9 cellular contexts compared by ENCODE assay signal in genomic region chr4:163755013-163755412, GRCh38.
DNase-seq lines count a peak whose midpoint lies in the region; ATAC-seq and TF ChIP-seq lines count a peak whose summit lies in the region.
"Had no signal": no experiment of that assay in that cellular context is flagged by ENCODE, and none has a peak within 500 bp of the region (broad histone marks: within the 10 kb centered on the region; RNA-seq: fewer than 3 reads in every experiment).

No MANE protein-coding gene starts in this region.

- CTCF ChIA-PET in SK-N-SH (lab: Yijun Ruan, JAX) = interaction anchor here (0.9 to 2.6 kb wide), 3 partner anchors 11 to 205 kb away, joined by 3 to 9 read pairs (median 8); no protein-coding TSS in a partner anchor
- CTCF ChIA-PET in naive thymus-derived CD4-positive, alpha-beta T cell (lab: Charles Lee) = interaction anchor here (0.6 to 4.3 kb wide), 5 partner anchors 197 to 258 kb away, joined by 4 to 35 read pairs (median 5); no protein-coding TSS in a partner anchor

- 2% methylated on average over 3 of the region's 3 CpGs for WGBS in SK-N-SH (ENCODE audit: low lambda C conversion rate)
- WGBS in heart left ventricle, 4 donors = 32 to 39% (median 35%) methylated on average over 3 of the region's 3 CpGs

- H3K79me2 ChIP-seq in SK-N-SH (ENCODE audit: insufficient read depth) = no peaks in the 10 kb centered on the region

- TF ChIP-seq CTCF in SK-N-SH (IDR thresholded peaks at IDR 0.05) (peak; percentile 67), heart left ventricle (IDR thresholded peaks at IDR 0.05) (peak in 2 of 12 donors; percentile 20 to 24)

- H3K9me2 ChIP-seq in SK-N-SH = no peaks in the 10 kb centered on the region

- H3K36me3 Mint-ChIP-seq in naive thymus-derived CD4-positive, alpha-beta T cell = no peaks in the 10 kb centered on the region
- H3K36me3 Mint-ChIP-seq: activated naive CD8-positive, alpha-beta T cell treated with anti-CD3 and anti-CD28 coated beads, Interleukin-2, amount 10 ng/mL, durations not matched to agents 7 days and 5 days had no signal

- H2AFZ ChIP-seq in SK-N-SH (ENCODE audit: low read depth) = peak overlapping the region; percentile 78

- intact Hi-C loops in naive thymus-derived CD4-positive, alpha-beta T cell (cut with micrococcal nuclease) = loop anchor here (1.0 to 5.0 kb wide), 9 partner anchors 74 to 1258 kb away; no protein-coding TSS in a partner anchor
- intact Hi-C loops in heart left ventricle (cut with DNase I) = no loop called here

- TF ChIP-seq POLR2A in heart left ventricle (IDR thresholded peaks at IDR 0.05) = no peak

- H3K4me3 Mint-ChIP-seq in naive thymus-derived CD4-positive, alpha-beta T cell = peak overlapping the region in 7 of 10 donors; percentile 6 to 67 (median 38)
- H3K4me3 Mint-ChIP-seq: activated naive CD8-positive, alpha-beta T cell treated with anti-CD3 and anti-CD28 coated beads, Interleukin-2, amount 10 ng/mL, durations not matched to agents 7 days and 5 days had no signal

- no peaks in the 10 kb centered on the region for H3F3A ChIP-seq in SK-N-SH (replicated peaks; ENCODE audit: insufficient read depth)

- ATAC-seq in GM19043 (IDR thresholded peaks at IDR 0.05; ENCODE audit: low read depth, unreplicated experiment) (peak; percentile 64), HG03159 (IDR thresholded peaks at IDR 0.05; ENCODE audit: unreplicated experiment) (peak; percentile 64), heart left ventricle (no peak), HG02970 (IDR thresholded peaks at IDR 0.05; ENCODE audit: low FRiP score, unreplicated experiment) (no peak)
- ATAC-seq in naive thymus-derived CD4-positive, alpha-beta T cell = peak; percentile 54

- 0 out of 2 replicates have a peak, but pooled peaks have one; percentile 42 for TF ChIP-seq RAD21 in SK-N-SH (IDR thresholded peaks at IDR 0.05; ENCODE audit: low read length)

- no peaks in the 10 kb centered on the region for H3K9me3 Mint-ChIP-seq in naive thymus-derived CD4-positive, alpha-beta T cell
- H3K9me3 Mint-ChIP-seq: activated naive CD8-positive, alpha-beta T cell treated with anti-CD3 and anti-CD28 coated beads, Interleukin-2, amount 10 ng/mL, durations not matched to agents 7 days and 5 days had no signal

- no peak overlapping the region for H3K27ac ChIP-seq in SK-N-SH (ENCODE audit: low read depth in 2 of 2, low read length in 1 of 2)
- no peak overlapping the region for H3K27ac ChIP-seq in naive thymus-derived CD4-positive, alpha-beta T cell (ENCODE audit: low read depth, low read length)
- no peak overlapping the region for H3K27ac ChIP-seq in heart left ventricle

- peaks cover 0 to 9% (median 8%) of the 10 kb centered on the region in 7 donors for H3K4me1 Mint-ChIP-seq in naive thymus-derived CD4-positive, alpha-beta T cell
- H3K4me1 Mint-ChIP-seq: activated naive CD8-positive, alpha-beta T cell treated with anti-CD3 and anti-CD28 coated beads, Interleukin-2, amount 10 ng/mL, durations not matched to agents 7 days and 5 days had no signal

- H3K36me3 ChIP-seq in SK-N-SH (replicated peaks in 1 of 2; ENCODE audit: control insufficient read depth in 1 of 2, insufficient read depth in 2 of 2, low read length in 1 of 2) = no peaks in the 10 kb centered on the region
- no peaks in the 10 kb centered on the region for H3K36me3 ChIP-seq in naive thymus-derived CD4-positive, alpha-beta T cell (ENCODE audit: control insufficient read depth in 2 of 3, insufficient read depth in 3 of 3, low read length in 3 of 3)
- H3K36me3 ChIP-seq in heart left ventricle = no peaks in the 10 kb centered on the region

- POLR2A ChIA-PET in SK-N-SH (lab: Yijun Ruan, JAX) = no interaction called here
- POLR2A ChIA-PET in naive thymus-derived CD4-positive, alpha-beta T cell (lab: Charles Lee) = no interaction called here

- TF ChIP-seq EP300 in SK-N-SH (IDR thresholded peaks at IDR 0.05; ENCODE audit: borderline replicate concordance in 1 of 2, low read depth in 1 of 2, low read length in 1 of 2) = no peak

- H3K9me3 ChIP-seq in SK-N-SH (no peaks in the 10 kb centered on the region), heart left ventricle (no peaks in the 10 kb centered on the region)
- H3K9me3 ChIP-seq in naive thymus-derived CD4-positive, alpha-beta T cell (ENCODE audit: control insufficient read depth in 2 of 3, low read length in 3 of 3) = no peaks in the 10 kb centered on the region

- no peak overlapping the region for H3K27ac Mint-ChIP-seq in naive thymus-derived CD4-positive, alpha-beta T cell
- H3K27ac Mint-ChIP-seq: activated naive CD8-positive, alpha-beta T cell treated with anti-CD3 and anti-CD28 coated beads, Interleukin-2, amount 10 ng/mL, durations not matched to agents 7 days and 5 days had no signal

- H3K4me1 ChIP-seq in SK-N-SH (ENCODE audit: control insufficient read depth in 1 of 2, insufficient read depth in 2 of 2, low read depth in 1 of 2, low read length in 1 of 2) = peaks cover 0 to 5% of the 10 kb centered on the region in 2 experiments; a peak in 1 of 4 replicates
- H3K4me1 ChIP-seq in naive thymus-derived CD4-positive, alpha-beta T cell (ENCODE audit: control insufficient read depth in 2 of 2, insufficient read depth in 2 of 2, low read length in 2 of 2) = no peaks in the 10 kb centered on the region
- no peaks in the 10 kb centered on the region for H3K4me1 ChIP-seq in heart left ventricle

- H3K9ac ChIP-seq in SK-N-SH = no peak overlapping the region

- H3K27me3 ChIP-seq in SK-N-SH (ENCODE audit: insufficient read depth) (no peaks in the 10 kb centered on the region), heart left ventricle (no peaks in the 10 kb centered on the region)
- no peaks in the 10 kb centered on the region for H3K27me3 ChIP-seq in naive thymus-derived CD4-positive, alpha-beta T cell (ENCODE audit: control insufficient read depth in 2 of 2, insufficient read depth in 2 of 2, low read length in 2 of 2)

- H3K4me3 ChIP-seq in SK-N-SH (ENCODE audit: low read depth in 2 of 2, low read length in 1 of 2) (0 out of 4 replicates have a peak overlapping the region, but pooled peaks of 1 of the 2 experiments have one; percentile 11), heart left ventricle (no peak overlapping the region)
- no peak overlapping the region for H3K4me3 ChIP-seq in naive thymus-derived CD4-positive, alpha-beta T cell (ENCODE audit: low read length)

- no peaks in the 10 kb centered on the region for H4K20me1 ChIP-seq in SK-N-SH (ENCODE audit: insufficient read depth)

- DNase-seq in AG08396 (ENCODE audit: low spot score) (peak; percentile 3), SK-N-SH (no peak), NCI-H510A (lab: John Stamatoyannopoulos, UW) (no peak), heart left ventricle (no peak)
- DNase-seq in naive thymus-derived CD4-positive, alpha-beta T cell = peak in 5 of 9 donors; percentile 24 to 50 (median 40)
- DNase-seq: activated naive CD8-positive, alpha-beta T cell treated with anti-CD3 and anti-CD28 coated beads, Interleukin-2, amount 10 ng/mL, durations not matched to agents 7 days and 5 days had no signal

- peaks cover 0 to 4% (median 0%) of the 10 kb centered on the region in 5 donors for H3K27me3 Mint-ChIP-seq in naive thymus-derived CD4-positive, alpha-beta T cell
- H3K27me3 Mint-ChIP-seq: activated naive CD8-positive, alpha-beta T cell treated with anti-CD3 and anti-CD28 coated beads, Interleukin-2, amount 10 ng/mL, durations not matched to agents 7 days and 5 days had no signal

- H3K4me2 ChIP-seq in SK-N-SH = peak overlapping the region; percentile 52

TF ChIP-seq in SK-N-SH, 30 proteins besides CTCF, POLR2A, EP300 and RAD21 (continues in another document):
- TF ChIP-seq ELF1 (IDR thresholded peaks at IDR 0.05) (no peak), YY1 (IDR thresholded peaks at IDR 0.05; ENCODE audit: low read depth) (no peak), EZH2phosphoT487 (IDR thresholded peaks at IDR 0.05; ENCODE audit: borderline replicate concordance, low read depth) (no peak), PBX3 (IDR thresholded peaks at IDR 0.05) (no peak), RFX5 (IDR thresholded peaks at IDR 0.05; ENCODE audit: low read length) (no peak), FOSL2 (IDR thresholded peaks at IDR 0.05; ENCODE audit: borderline replicate concordance, low read depth) (no peak), REST (IDR thresholded peaks at IDR 0.05; ENCODE audit: low read depth, low read length) (no peak)

Comparison
In these comparisons a context has a peak if more than half of its experiments do, and no peak if none do; other contexts are left out.
1. DNase-seq: peak in AG08396 (single experiment) and naive thymus-derived CD4-positive, alpha-beta T cell (5 of 9); none in SK-N-SH (single experiment), NCI-H510A (single experiment) and heart left ventricle (0 of 5).
2. ATAC-seq: peak in GM19043 (single experiment), HG03159 (single experiment) and naive thymus-derived CD4-positive, alpha-beta T cell (single experiment); none in heart left ventricle (0 of 4) and HG02970 (single experiment).
3. intact Hi-C loops: an anchor here in naive thymus-derived CD4-positive, alpha-beta T cell (1.0 to 5.0 kb wide); none called in heart left ventricle.